1 cellular context compared by ENCODE assay signal in genomic region chrX:153645151-153645550, GRCh38.
TF ChIP-seq lines count a peak whose summit lies in the region.

No MANE protein-coding gene starts in this region.

TF ChIP-seq in HepG2, 621 proteins besides CTCF, POLR2A, EP300 and RAD21:
- peak; percentile 40; the same call in 1 of the 2 replicates for TF ChIP-seq ZNF687 (CRISPR knock-in tag; IDR thresholded peaks at IDR 0.05)
- TF ChIP-seq ZNF263 (CRISPR knock-in tag; IDR thresholded peaks at IDR 0.05) = peak; percentile 40; the same call in 1 of the 2 replicates
- TF ChIP-seq AKAP8 (CRISPR knock-in tag; IDR thresholded peaks at IDR 0.05) = 0 out of 2 replicates have a peak, but pooled peaks have one; percentile 2
- no peak for TF ChIP-seq ZNF615 (CRISPR knock-in tag; IDR thresholded peaks at IDR 0.05; ENCODE audit: borderline replicate concordance)
TF ChIP-seq in HepG2: peak in this region for 3.
